In genomic region chr2:45707661-45708060, GRCh38 we compare ENCODE assay signal across 10 cellular contexts. TPM values are rescaled to one million over a fixed set of nuclear protein-coding genes. Genes with fewer than 3 reads are reported as not detected.
DNase-seq lines count a peak whose midpoint lies in the region.
"Had no signal": no experiment of that assay in that cellular context is flagged by ENCODE, and none has a peak within 500 bp of the region (broad histone marks: within the 10 kb centered on the region; RNA-seq: fewer than 3 reads in every experiment).

No MANE protein-coding gene starts in this region.

- peak; percentile 58 for DNase-seq in middle frontal gyrus (ENCODE audit: extremely low spot score, low spot score)
- no peak for DNase-seq in DMS153 (lab: John Stamatoyannopoulos, UW)
- no peak for DNase-seq in stimulated activated CD8-positive, alpha-beta memory T cell treated with anti-CD3 and anti-CD28 coated beads, Interleukin-4, amount 100 ng/mL, for 48 hours
- no peak for DNase-seq in SIG-M5 treated with dmso at 0.1 percent for 504 hours (lab: John Stamatoyannopoulos, UW; ENCODE audit: unreplicated experiment)
- DNase-seq: CD4-positive, CD25-positive, alpha-beta regulatory T cell had no signal

- H3K27ac ChIP-seq in BLaER1 (no peak overlapping the region), angular gyrus (ENCODE audit: low read depth, low read length) (peak overlapping the region; percentile 25), temporal lobe (ENCODE audit: low read depth, low read length) (peak overlapping the region; percentile 27)
- H3K27ac ChIP-seq: A549; BLaER1 treated with 17β-estradiol and CSF1 and Interleukin-3, amounts not matched to agents 10 nM and 100 nM had no signal

- no peak overlapping the region for H3K4me2 ChIP-seq in BLaER1
- H3K4me2 ChIP-seq: A549; BLaER1 treated with 17β-estradiol and CSF1 and Interleukin-3, amounts not matched to agents 10 nM and 100 nM had no signal

- H3K9me3 ChIP-seq in BLaER1, result peaks cover 36% of the 10 kb centered on the region
- H3K9me3 ChIP-seq: A549 had no signal

- H4K20me1 ChIP-seq in BLaER1, result peaks cover 100% of the 10 kb centered on the region

- H3K27me3 ChIP-seq in BLaER1, result no peaks in the 10 kb centered on the region
- H3K27me3 ChIP-seq: BLaER1 treated with 17β-estradiol and CSF1 and Interleukin-3, amounts not matched to agents 10 nM and 100 nM had no signal

- H3K9ac ChIP-seq in BLaER1, result no peak overlapping the region
- H3K9ac ChIP-seq: BLaER1 treated with 17β-estradiol and CSF1 and Interleukin-3, amounts not matched to agents 10 nM and 100 nM had no signal

- H3K4me3 ChIP-seq in BLaER1, result 0 out of 2 replicates have a peak overlapping the region, but pooled peaks have one; percentile 28
- H3K4me3 ChIP-seq: A549; BLaER1 treated with 17β-estradiol and CSF1 and Interleukin-3, amounts not matched to agents 10 nM and 100 nM had no signal

- peaks cover 96% of the 10 kb centered on the region for H3K36me3 ChIP-seq in BLaER1

- H3K4me1 ChIP-seq in BLaER1, result peaks cover 42% of the 10 kb centered on the region
- H3K4me1 ChIP-seq: A549 had no signal

RNA-seq across cellular contexts. Expression of gene PRKCE, which starts 56.2 kb away (rescaled TPM):
- total RNA-seq in temporal lobe, result 51.1 TPM
